8 cellular contexts compared by ENCODE assay signal in the genomic region with DNA sequence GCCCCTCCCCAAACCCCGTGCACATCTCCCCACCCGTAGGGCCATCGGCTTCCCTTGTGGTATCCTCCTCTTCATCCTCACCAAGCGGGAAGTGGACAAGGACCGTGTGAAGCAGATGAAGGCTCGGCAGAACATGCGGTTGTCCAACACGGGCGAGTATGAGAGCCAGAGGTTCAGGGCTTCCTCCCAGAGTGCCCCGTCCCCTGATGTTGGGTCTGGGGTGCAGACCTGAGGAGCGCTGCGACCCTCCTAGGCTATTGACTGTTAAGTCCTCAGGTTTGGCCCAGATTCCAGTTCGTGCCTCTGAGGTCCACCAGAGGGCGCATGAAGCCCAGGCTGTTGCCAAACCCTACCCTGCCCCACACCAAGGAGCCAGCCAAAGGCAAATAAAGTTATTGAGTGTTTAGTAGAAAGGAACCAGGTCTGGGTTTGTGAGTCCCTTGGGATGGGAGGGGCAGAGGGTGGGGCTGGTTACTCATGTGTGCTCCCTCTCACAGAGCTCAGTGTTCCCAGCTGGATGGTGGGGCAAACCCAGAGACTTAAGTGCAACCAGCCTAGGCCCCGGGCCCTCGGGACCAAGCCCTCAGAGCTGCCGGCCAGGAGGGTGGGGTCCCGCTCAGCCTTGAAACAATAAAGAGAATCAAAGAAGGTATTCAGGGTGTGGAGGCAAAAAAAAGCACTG. TPM values are rescaled to one million over a fixed set of nuclear protein-coding genes. Genes with fewer than 3 reads are reported as not detected.
DNase-seq lines count a peak whose midpoint lies in the region; ATAC-seq and TF ChIP-seq lines count a peak whose summit lies in the region.

No MANE protein-coding gene starts in this region.

- CTCF ChIA-PET in activated CD4-positive, alpha-beta memory T cell treated with anti-CD3 and anti-CD28 coated beads, Interleukin-2, amount 10 ng/mL, durations not matched to agents 7 days and 5 days (lab: Charles Lee): interaction anchor here (0.6 to 6.8 kb wide), 26 partner anchors 9 to 435 kb away, joined by 3 to 126 read pairs (median 4); a partner anchor contains a TSS

- peaks cover 42% of the 10 kb centered on the region for H3K4me1 Mint-ChIP-seq in activated CD4-positive, alpha-beta memory T cell treated with anti-CD3 and anti-CD28 coated beads, Interleukin-2, amount 10 ng/mL, durations not matched to agents 7 days and 5 days
- peaks cover 27% of the 10 kb centered on the region for H3K4me1 Mint-ChIP-seq in mesothelial cell of epicardium

- DNase-seq in ELR (ENCODE audit: low read depth): peak; percentile 92
- DNase-seq in NCI-H82 treated with DMSO at 0.1 percent for 48 hours (lab: John Stamatoyannopoulos, UW; ENCODE audit: unreplicated experiment): peak; percentile 37
- peak; percentile 81 for DNase-seq in activated CD4-positive, alpha-beta memory T cell treated with anti-CD3 and anti-CD28 coated beads, Interleukin-2, amount 10 ng/mL, durations not matched to agents 7 days and 5 days
- peak; percentile 83 for DNase-seq in ecto neural progenitor cell (ENCODE audit: low spot score)
- DNase-seq in mesothelial cell of epicardium (ENCODE audit: low spot score in 2 of 2, unreplicated experiment in 2 of 2): peak; percentile 50 to 85
- DNase-seq in stimulated activated CD8-positive, alpha-beta memory T cell treated with anti-CD3 and anti-CD28 coated beads, Interleukin-15, amount 100 ng/mL, for 24 hours (ENCODE audit: low read depth): peak; percentile 51

- peaks cover 53% of the 10 kb centered on the region for H3K36me3 Mint-ChIP-seq in activated CD4-positive, alpha-beta memory T cell treated with anti-CD3 and anti-CD28 coated beads, Interleukin-2, amount 10 ng/mL, durations not matched to agents 7 days and 5 days (ENCODE audit: low read depth)
- H3K36me3 Mint-ChIP-seq in mesothelial cell of epicardium: peaks cover 14% of the 10 kb centered on the region

- ATAC-seq in HG03457 (IDR thresholded peaks at IDR 0.05; ENCODE audit: unreplicated experiment) (peak; percentile 25), GM21390 (IDR thresholded peaks at IDR 0.05; ENCODE audit: unreplicated experiment) (no peak)

- H3K27me3 Mint-ChIP-seq in activated CD4-positive, alpha-beta memory T cell treated with anti-CD3 and anti-CD28 coated beads, Interleukin-2, amount 10 ng/mL, durations not matched to agents 7 days and 5 days: no peaks in the 10 kb centered on the region
- no peaks in the 10 kb centered on the region for H3K27me3 Mint-ChIP-seq in mesothelial cell of epicardium (ENCODE audit: low read depth)

- POLR2A ChIA-PET in activated CD4-positive, alpha-beta memory T cell treated with anti-CD3 and anti-CD28 coated beads, Interleukin-2, amount 10 ng/mL, durations not matched to agents 7 days and 5 days (lab: Charles Lee): interaction anchor here (2.9 to 10.7 kb wide), 2 partner anchors 18 to 124 kb away, joined by 19 to 299 read pairs; a partner anchor contains a TSS

- no peak overlapping the region for H3K4me3 Mint-ChIP-seq in activated CD4-positive, alpha-beta memory T cell treated with anti-CD3 and anti-CD28 coated beads, Interleukin-2, amount 10 ng/mL, durations not matched to agents 7 days and 5 days
- H3K4me3 Mint-ChIP-seq in mesothelial cell of epicardium: peak overlapping the region; percentile 28

- H3K9me3 Mint-ChIP-seq in activated CD4-positive, alpha-beta memory T cell treated with anti-CD3 and anti-CD28 coated beads, Interleukin-2, amount 10 ng/mL, durations not matched to agents 7 days and 5 days: no peaks in the 10 kb centered on the region
- no peaks in the 10 kb centered on the region for H3K9me3 Mint-ChIP-seq in mesothelial cell of epicardium

- peak; percentile 81 for TF ChIP-seq CTCF in mesothelial cell of epicardium (IDR thresholded peaks at IDR 0.05; ENCODE audit: unreplicated experiment)

- H3K27ac Mint-ChIP-seq in activated CD4-positive, alpha-beta memory T cell treated with anti-CD3 and anti-CD28 coated beads, Interleukin-2, amount 10 ng/mL, durations not matched to agents 7 days and 5 days: peak overlapping the region; percentile 47
- peak overlapping the region; percentile 4 for H3K27ac Mint-ChIP-seq in mesothelial cell of epicardium

RNA-seq across cellular contexts. Expression of a gene that starts 2.4 kb away (rescaled TPM):
- 10 to 100 TPM; 30.1 to 31.8 TPM for total RNA-seq in activated CD4-positive, alpha-beta memory T cell treated with anti-CD3 and anti-CD28 coated beads, Interleukin-2, amount 10 ng/mL, durations not matched to agents 7 days and 5 days
- total RNA-seq in mesothelial cell of epicardium: 63.2 to 70.4 TPM (median 69.5 TPM) in 3 replicates

RNA-seq across cellular contexts. Expression of a gene that starts 2.7 kb away (rescaled TPM):
- total RNA-seq in activated CD4-positive, alpha-beta memory T cell treated with anti-CD3 and anti-CD28 coated beads, Interleukin-2, amount 10 ng/mL, durations not matched to agents 7 days and 5 days: 10 to 100 TPM; 44.2 to 46.8 TPM
- 66.6 to 67.2 TPM (median 67.1 TPM) in 3 replicates for total RNA-seq in mesothelial cell of epicardium

RNA-seq across cellular contexts. Expression of a gene that starts 11.9 kb away (rescaled TPM):
- total RNA-seq in activated CD4-positive, alpha-beta memory T cell treated with anti-CD3 and anti-CD28 coated beads, Interleukin-2, amount 10 ng/mL, durations not matched to agents 7 days and 5 days: under 1 TPM; 0.68 to 0.75 TPM
- total RNA-seq in mesothelial cell of epicardium: 0.55 to 0.93 TPM (median 0.78 TPM) in 3 replicates

RNA-seq across cellular contexts. Expression of a gene that starts 19.6 kb away (rescaled TPM):
- 100 to 1,000 TPM; 105 to 107 TPM for total RNA-seq in activated CD4-positive, alpha-beta memory T cell treated with anti-CD3 and anti-CD28 coated beads, Interleukin-2, amount 10 ng/mL, durations not matched to agents 7 days and 5 days
- total RNA-seq in mesothelial cell of epicardium: 74.9 to 82.6 TPM (median 80.7 TPM) in 3 replicates

RNA-seq across cellular contexts. Expression of a gene that starts 55.7 kb away (rescaled TPM):
- 100 to 1,000 TPM; 765 to 778 TPM for total RNA-seq in activated CD4-positive, alpha-beta memory T cell treated with anti-CD3 and anti-CD28 coated beads, Interleukin-2, amount 10 ng/mL, durations not matched to agents 7 days and 5 days
- total RNA-seq in mesothelial cell of epicardium: 274 to 279 TPM (median 276 TPM) in 3 replicates

Comparison
In these comparisons a context has a peak if more than half of its experiments do, and no peak if none do; other contexts are left out.
1. DNase-seq: peak in every context shown above with its lines; median percentile 92 in ELR; 83 in ecto neural progenitor cell; 81 in activated CD4-positive, alpha-beta memory T cell treated with anti-CD3 and anti-CD28 coated beads, Interleukin-2, amount 10 ng/mL, durations not matched to agents 7 days and 5 days; 68 in mesothelial cell of epicardium; 51 in stimulated activated CD8-positive, alpha-beta memory T cell treated with anti-CD3 and anti-CD28 coated beads, Interleukin-15, amount 100 ng/mL, for 24 hours; 37 in NCI-H82 treated with DMSO at 0.1 percent for 48 hours.